ENCODE assay signal across 8 cellular contexts in the genomic region with DNA sequence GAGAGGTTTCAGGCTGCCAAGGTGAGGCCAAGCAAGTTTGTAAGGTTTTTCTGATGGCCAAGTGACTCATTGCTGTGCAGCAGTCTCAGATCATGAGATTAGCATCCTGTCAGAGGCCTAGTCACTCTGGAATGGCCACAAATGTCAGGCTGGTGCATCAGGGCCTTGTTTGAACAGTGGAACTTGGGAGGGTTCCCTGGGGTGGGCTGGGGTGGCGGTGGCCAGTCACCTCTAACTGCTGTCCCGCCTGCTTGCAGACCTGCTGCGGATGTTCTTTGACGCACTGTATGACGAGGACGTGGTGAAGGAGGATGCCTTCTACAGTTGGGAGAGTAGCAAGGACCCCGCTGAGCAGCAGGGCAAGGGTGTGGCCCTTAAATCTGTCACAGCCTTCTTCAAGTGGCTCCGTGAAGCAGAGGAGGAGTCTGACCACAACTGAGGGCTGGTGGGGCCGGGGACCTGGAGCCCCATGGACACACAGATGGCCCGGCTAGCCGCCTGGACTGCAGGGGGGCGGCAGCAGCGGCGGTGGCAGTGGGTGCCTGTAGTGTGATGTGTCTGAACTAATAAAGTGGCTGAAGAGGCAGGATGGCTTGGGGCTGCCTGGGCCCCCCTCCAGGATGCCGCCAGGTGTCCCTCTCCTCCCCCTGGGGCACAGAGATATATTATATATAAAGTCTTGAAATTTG. TPM values are rescaled to one million over a fixed set of nuclear protein-coding genes. Genes with fewer than 3 reads are reported as not detected.
DNase-seq lines count a peak whose midpoint lies in the region; ATAC-seq and TF ChIP-seq lines count a peak whose summit lies in the region.

No MANE protein-coding gene starts in this region.

- H3K4ac ChIP-seq in neuronal stem cell (ENCODE audit: low read length) = no peak overlapping the region

- H3K4me1 ChIP-seq in HUES48 (ENCODE audit: control insufficient read depth, insufficient read depth, low read length) (peaks cover 25% of the 10 kb centered on the region), endodermal cell (ENCODE audit: control insufficient read depth, insufficient read depth, low read length) (no peaks in the 10 kb centered on the region), ovary (ENCODE audit: insufficient read depth) (peaks cover 20% of the 10 kb centered on the region), neuronal stem cell (ENCODE audit: control insufficient read depth in 2 of 2, insufficient read depth in 1 of 2, low read depth in 1 of 2, low read length in 2 of 2) (peaks cover 20 to 31% of the 10 kb centered on the region in 2 donors)

- H3K36me3 Mint-ChIP-seq in endodermal cell (ENCODE audit: low read depth) = peaks cover 51% of the 10 kb centered on the region

- TF ChIP-seq POLR2A in ovary (IDR thresholded peaks at IDR 0.05) = no peak

- no peak overlapping the region for H3K14ac ChIP-seq in neuronal stem cell (ENCODE audit: low read length)

- no peak overlapping the region for H2BK12ac ChIP-seq in neuronal stem cell (ENCODE audit: low read length)

- no peak overlapping the region for H3K9ac ChIP-seq in HUES48 (ENCODE audit: low read depth, low read length)
- no peak overlapping the region for H3K9ac ChIP-seq in endodermal cell (ENCODE audit: extremely low read depth, low read length, poor library complexity, severe bottlenecking)
- H3K9ac ChIP-seq in neuronal stem cell (ENCODE audit: low read depth, low read length, poor library complexity) = no peak overlapping the region

- H3K4me3 ChIP-seq in HUES48 (ENCODE audit: low read depth, low read length) (no peak overlapping the region), endodermal cell (ENCODE audit: low read length) (no peak overlapping the region), ovary (no peak overlapping the region), neuronal stem cell (ENCODE audit: low read length in 2 of 2) (no peak overlapping the region)

- H3K79me1 ChIP-seq in neuronal stem cell (ENCODE audit: low read depth, low read length) = peaks cover 3% of the 10 kb centered on the region

- no peak overlapping the region for H3K23ac ChIP-seq in neuronal stem cell (ENCODE audit: low read depth, low read length, poor library complexity)

- H3K9me3 ChIP-seq in HUES48 (ENCODE audit: control insufficient read depth, insufficient read depth, low read length) (no peaks in the 10 kb centered on the region), endodermal cell (ENCODE audit: control insufficient read depth, low read length) (no peaks in the 10 kb centered on the region), ovary (no peaks in the 10 kb centered on the region), neuronal stem cell (replicated peaks in 1 of 2; ENCODE audit: control insufficient read depth in 2 of 2, insufficient read depth in 1 of 2, low read depth in 1 of 2, low read length in 2 of 2) (no peaks in the 10 kb centered on the region)

- H2AFZ ChIP-seq in neuronal stem cell (ENCODE audit: low read length) = no peak overlapping the region

- H4K91ac ChIP-seq in neuronal stem cell (ENCODE audit: low read depth, low read length, poor library complexity) = no peak overlapping the region

- no peaks in the 10 kb centered on the region for H3K9me3 Mint-ChIP-seq in endodermal cell

- no peak overlapping the region for H2BK5ac ChIP-seq in neuronal stem cell (ENCODE audit: low read length)

- H3K4me2 ChIP-seq in neuronal stem cell (ENCODE audit: insufficient read depth, low read length, poor library complexity, severe bottlenecking) = no peak overlapping the region

- no peak overlapping the region for H2BK15ac ChIP-seq in neuronal stem cell (ENCODE audit: low read length)

- H2BK120ac ChIP-seq in neuronal stem cell (ENCODE audit: low read depth, low read length) = no peak overlapping the region

- H3K27ac ChIP-seq in HUES48 (ENCODE audit: low read depth, low read length) (peak overlapping the region; percentile 97), endodermal cell (ENCODE audit: low read depth, low read length) (no peak overlapping the region), ovary (peak overlapping the region; percentile 93 to 95), neuronal stem cell (replicated peaks; ENCODE audit: low read length) (no peak overlapping the region)

- no peak overlapping the region for H3K4me3 Mint-ChIP-seq in endodermal cell

- no peak overlapping the region for H4K8ac ChIP-seq in neuronal stem cell (ENCODE audit: low read depth, low read length)

- peak; percentile 26 to 48 for DNase-seq in activated CD4-positive, alpha-beta T cell treated with anti-CD3 and anti-CD28 coated beads for 4 hours
- no peak for DNase-seq in endodermal cell
- DNase-seq in ovary = no peak
- DNase-seq in left colon = no peak
- DNase-seq in neuronal stem cell (ENCODE audit: low spot score) = no peak

- WGBS in endodermal cell (ENCODE audit: insufficient coverage in 1 of 2, insufficient read length in 1 of 2), 2 experiments = 91 to 92% methylated on average over 7 to 14 of the region's 15 CpGs
- WGBS in ovary, 3 donors = 76% methylated on average over 15 of the region's 15 CpGs
- WGBS in neuronal stem cell (ENCODE audit: extremely low coverage in 2 of 2, insufficient read length in 2 of 2, insufficient replicate concordance in 1 of 2), 2 donors = no CpG with 5 or more reads among the region's 15 CpGs

- H3K27me3 ChIP-seq in HUES48 (ENCODE audit: control insufficient read depth, insufficient read depth, low read length) (no peaks in the 10 kb centered on the region), endodermal cell (ENCODE audit: control insufficient read depth, insufficient read depth, low read length, poor library complexity, severe bottlenecking) (no peaks in the 10 kb centered on the region), ovary (no peaks in the 10 kb centered on the region), neuronal stem cell (ENCODE audit: control insufficient read depth in 3 of 3, insufficient read depth in 3 of 3, low read depth in 1 of 3, low read length in 3 of 3) (no peaks in the 10 kb centered on the region)

- TF ChIP-seq CTCF in endodermal cell (conservative IDR thresholded peaks at IDR 0.05) (no peak), ovary (IDR thresholded peaks at IDR 0.05) (no peak)

- intact Hi-C loops in ovary (cut with DNase I) = no loop called here
- intact Hi-C loops in left colon (cut with DNase I, micrococcal nuclease) = no loop called here

- H3K4me1 Mint-ChIP-seq in endodermal cell = peaks cover 9% of the 10 kb centered on the region

- H3K18ac ChIP-seq in neuronal stem cell (ENCODE audit: low read length) = no peak overlapping the region

- TF ChIP-seq EP300 in ovary (IDR thresholded peaks at IDR 0.05) = no peak

- ATAC-seq in left colon (no peak), GM21737 (IDR thresholded peaks at IDR 0.05; ENCODE audit: unreplicated experiment) (no peak), GM18868 (IDR thresholded peaks at IDR 0.05; ENCODE audit: unreplicated experiment) (no peak)

- H3K27ac Mint-ChIP-seq in endodermal cell = peak overlapping the region; percentile 91

- H3K36me3 ChIP-seq in HUES48 (ENCODE audit: control insufficient read depth, insufficient read depth, low read length) (peaks cover 54% of the 10 kb centered on the region), endodermal cell (ENCODE audit: control insufficient read depth, insufficient read depth, low read length) (peaks cover 56% of the 10 kb centered on the region), ovary (no peaks in the 10 kb centered on the region), neuronal stem cell (replicated peaks in 1 of 2; ENCODE audit: control insufficient read depth in 2 of 2, insufficient read depth in 2 of 2, low read length in 2 of 2) (peaks cover 39 to 60% of the 10 kb centered on the region in 2 donors)

- peaks cover 4% of the 10 kb centered on the region for H3K27me3 Mint-ChIP-seq in endodermal cell (ENCODE audit: insufficient read depth)

- no peak overlapping the region for H2AK5ac ChIP-seq in neuronal stem cell (ENCODE audit: low read depth, low read length)

RNA-seq across cellular contexts. Expression of gene FAM131A, which starts 2.8 kb away (rescaled TPM):
- 10 to 100 TPM; 18.3 to 24.1 TPM for total RNA-seq in endodermal cell
- polyA plus RNA-seq in endodermal cell (2013, experiment 1 of 2) = 28.0 TPM
- polyA plus RNA-seq in endodermal cell (2013, experiment 2 of 2) = 25.5 TPM
- total RNA-seq in ovary = 10 to 100 TPM; 16.4 to 37.8 (median 32.9) TPM
- polyA plus RNA-seq in ovary = 10 to 100 TPM in 1 of 2 donors, 1 to 10 TPM in 1; 8.7 to 19.7 TPM
- total RNA-seq in left colon = 10 to 100 TPM; 16.2 to 20.9 TPM
- polyA plus RNA-seq in neuronal stem cell (2013, experiment 1 of 2) = 16.7 TPM
- polyA plus RNA-seq in neuronal stem cell (2013, experiment 2 of 2) = 15.7 TPM

RNA-seq across cellular contexts. Expression of gene EIF4G1, which starts 20.2 kb away (rescaled TPM):
- total RNA-seq in endodermal cell (100 to 1,000 TPM; 408 to 475 TPM), ovary (100 to 1,000 TPM in 6 of 7 donors, 10 to 100 TPM in 1; 72.4 to 295 (median 212) TPM), left colon (100 to 1,000 TPM; 245 to 322 TPM)
- polyA plus RNA-seq in endodermal cell (2013, experiment 1 of 2) = 196 TPM
- 206 TPM for polyA plus RNA-seq in endodermal cell (2013, experiment 2 of 2)
- 100 to 1,000 TPM; 110 to 159 TPM for polyA plus RNA-seq in ovary
- polyA plus RNA-seq in neuronal stem cell (2013, experiment 1 of 2) = 102 TPM
- polyA plus RNA-seq in neuronal stem cell (2013, experiment 2 of 2) = 99.2 TPM

RNA-seq across cellular contexts. Expression of gene CLCN2, which starts 26.8 kb away (rescaled TPM):
- total RNA-seq in endodermal cell (10 to 100 TPM; 32.4 to 38.4 TPM), ovary (10 to 100 TPM in 4 of 7 donors, 1 to 10 TPM in 3; 5.7 to 18.0 (median 15.4) TPM), left colon (10 to 100 TPM; 73.2 to 89.9 TPM)
- polyA plus RNA-seq in endodermal cell (2013, experiment 1 of 2) = 27.9 TPM
- 23.3 TPM for polyA plus RNA-seq in endodermal cell (2013, experiment 2 of 2)
- polyA plus RNA-seq in ovary = 10 to 100 TPM in 1 of 2 donors, 1 to 10 TPM in 1; 3.5 to 11.7 TPM
- polyA plus RNA-seq in neuronal stem cell (2013, experiment 1 of 2) = 18.1 TPM
- polyA plus RNA-seq in neuronal stem cell (2013, experiment 2 of 2) = 18.8 TPM

RNA-seq across cellular contexts. Expression of gene POLR2H, which starts 26.9 kb away (rescaled TPM):
- total RNA-seq in endodermal cell = 100 to 1,000 TPM in 1 of 2 donors, 10 to 100 TPM in 1; 95.9 to 117 TPM
- polyA plus RNA-seq in endodermal cell (2013, experiment 1 of 2) = 119 TPM
- 99.0 TPM for polyA plus RNA-seq in endodermal cell (2013, experiment 2 of 2)
- 10 to 100 TPM; 47.3 to 86.9 (median 60.6) TPM for total RNA-seq in ovary
- 10 to 100 TPM; 52.6 to 67.2 TPM for polyA plus RNA-seq in ovary
- 10 to 100 TPM; 96.7 to 96.8 TPM for total RNA-seq in left colon
- polyA plus RNA-seq in neuronal stem cell (2013, experiment 1 of 2) = 80.4 TPM
- 80.9 TPM for polyA plus RNA-seq in neuronal stem cell (2013, experiment 2 of 2)

RNA-seq across cellular contexts. Expression of gene PSMD2, which starts 35.6 kb away (rescaled TPM):
- total RNA-seq in endodermal cell = 100 to 1,000 TPM; 332 TPM
- 318 TPM for polyA plus RNA-seq in endodermal cell (2013, experiment 1 of 2)
- polyA plus RNA-seq in endodermal cell (2013, experiment 2 of 2) = 281 TPM
- 100 to 1,000 TPM in 6 of 7 donors, 10 to 100 TPM in 1; 74.4 to 149 (median 138) TPM for total RNA-seq in ovary
- 100 to 1,000 TPM; 119 to 177 TPM for polyA plus RNA-seq in ovary
- 100 to 1,000 TPM; 174 to 187 TPM for total RNA-seq in left colon
- 114 TPM for polyA plus RNA-seq in neuronal stem cell (2013, experiment 1 of 2)
- polyA plus RNA-seq in neuronal stem cell (2013, experiment 2 of 2) = 116 TPM

Comparison
In these comparisons a context has a peak if more than half of its experiments do, and no peak if none do; other contexts are left out.
1. H3K27ac ChIP-seq: peak in HUES48 (single experiment) and ovary (2 of 2); none in endodermal cell (single experiment) and neuronal stem cell (single experiment).
2. DNase-seq: peak in activated CD4-positive, alpha-beta T cell treated with anti-CD3 and anti-CD28 coated beads for 4 hours (2 of 2); none in endodermal cell (single experiment), ovary (0 of 5), left colon (0 of 2) and neuronal stem cell (single experiment).